8 cellular contexts compared by ENCODE assay signal in genomic region chr14:23929822-23930294, GRCh38. TPM values are rescaled to one million over a fixed set of nuclear protein-coding genes. Genes with fewer than 3 reads are reported as not detected.
A peak's percentile ranks its signal among the peaks of the same experiment; 100 is the strongest.
DNase-seq lines count a peak whose midpoint lies in the region; ATAC-seq, FAIRE-seq and TF ChIP-seq lines count a peak whose summit lies in the region.

No MANE protein-coding gene starts in this region.

- H3K36me3 ChIP-seq in Loucy (ENCODE audit: insufficient read depth, low read length), result no peaks in the 10 kb centered on the region

- no peaks in the 10 kb centered on the region for H3K79me2 ChIP-seq in Loucy (ENCODE audit: insufficient read depth, low read length)

- no peaks in the 10 kb centered on the region for H4K20me1 ChIP-seq in Loucy (ENCODE audit: insufficient read depth, low read length, poor library complexity, severe bottlenecking)

- no peaks in the 10 kb centered on the region for H3K9me3 ChIP-seq in Loucy (ENCODE audit: insufficient read depth, low read depth, low read length)
- no peaks in the 10 kb centered on the region for H3K9me3 ChIP-seq in right cardiac atrium (ENCODE audit: control insufficient read depth, low read length)

- peak; percentile 91 for FAIRE-seq in GM12891 (lab: Jason Lieb, UNC)

- no peak overlapping the region for H3K4me2 ChIP-seq in Loucy (ENCODE audit: low read depth, low read length, poor library complexity, severe bottlenecking)

- DNase-seq in GM12891 (ENCODE audit: insufficient read length, low spot score) (peak; percentile 77), T-helper 22 cell (ENCODE audit: low read depth) (peak; percentile 46), anterior cingulate cortex (lab: John Stamatoyannopoulos, UW) (peak in 54 of 58 donors; percentile 14 to 90 (median 55)), right cardiac atrium (peak; percentile 83 to 90 (median 85)), sciatic nerve (ENCODE audit: low spot score) (peak; percentile 89)

- H3K4me1 ChIP-seq in Loucy (ENCODE audit: insufficient read depth, low read length, poor library complexity, severe bottlenecking), result no peaks in the 10 kb centered on the region
- H3K4me1 ChIP-seq in right cardiac atrium (ENCODE audit: control insufficient read depth, insufficient read depth, low read length), result no peaks in the 10 kb centered on the region

- 8% methylated on average over 3 of the region's 3 CpGs for WGBS in right cardiac atrium

- no peak overlapping the region for H3K27ac ChIP-seq in 22Rv1
- H3K27ac ChIP-seq in right cardiac atrium (ENCODE audit: low read length), result no peak overlapping the region

- intact Hi-C loops in right cardiac atrium (cut with DNase I) (loop anchor here (2.0 to 10.0 kb wide), 3 partner anchors 295 to 298 kb away; partner anchors contain the start of gene DHRS2 (in 1 of the 4)), sciatic nerve (cut with DNase I) (no loop called here)

- H2AFZ ChIP-seq in Loucy (ENCODE audit: low read length), result 0 out of 2 replicates have a peak overlapping the region, but pooled peaks have one; percentile 22

- H3K4me3 ChIP-seq in Loucy (ENCODE audit: low read length, poor library complexity, severe bottlenecking) (no peak overlapping the region), right cardiac atrium (ENCODE audit: low read length) (no peak overlapping the region)

- TF ChIP-seq CTCF in 22Rv1 (IDR thresholded peaks at IDR 0.05) (peak; percentile 87), Loucy (conservative IDR thresholded peaks at IDR 0.05; ENCODE audit: low read length) (peak; percentile 94)

- H3K9me2 ChIP-seq in Loucy (replicated peaks; ENCODE audit: low read depth, low read length), result no peaks in the 10 kb centered on the region

- H3K9ac ChIP-seq in Loucy (ENCODE audit: low read depth, low read length, poor library complexity, severe bottlenecking), result no peak overlapping the region

- H3F3A ChIP-seq in Loucy (ENCODE audit: low read depth), result no peaks in the 10 kb centered on the region

- ATAC-seq in right cardiac atrium (peak; percentile 81 to 88), sciatic nerve (peak; percentile 91), HG03108 (IDR thresholded peaks at IDR 0.05; ENCODE audit: unreplicated experiment) (no peak)

- TF ChIP-seq POLR2A in GM12891 (IDR thresholded peaks at IDR 0.05; ENCODE audit: low read depth, low read length), result no peak

- H3K27me3 ChIP-seq in Loucy (ENCODE audit: insufficient read depth, low read length, poor library complexity, severe bottlenecking) (no peaks in the 10 kb centered on the region), right cardiac atrium (ENCODE audit: control insufficient read depth, insufficient read depth) (no peaks in the 10 kb centered on the region)

TF ChIP-seq in GM12891, 5 proteins besides CTCF, POLR2A, EP300 and RAD21:
- TF ChIP-seq TAF1 (IDR thresholded peaks at IDR 0.05; ENCODE audit: low read depth, low read length) (no peak), PAX5 (IDR thresholded peaks at IDR 0.05; ENCODE audit: insufficient read depth, low read length, severe bottlenecking) (no peak), SPI1 (IDR thresholded peaks at IDR 0.05; ENCODE audit: low read depth, low read length) (no peak), POLR2AphosphoS5 (IDR thresholded peaks at IDR 0.05; ENCODE audit: low read depth, low read length) (no peak), POU2F2 (IDR thresholded peaks at IDR 0.05; ENCODE audit: low read depth, low read length) (no peak)

RNA-seq across cellular contexts. Expression of gene DHRS4, which starts 23.7 kb away (rescaled TPM):
- polyA plus RNA-seq in GM12891 (2012; ENCODE audit: low read depth, missing spikeins), result 20.2 TPM
- 10 to 100 TPM; 19.9 to 27.9 (median 26.0) TPM for total RNA-seq in right cardiac atrium
- polyA plus RNA-seq in right cardiac atrium, result 52.7 TPM
- 24.3 TPM for total RNA-seq in sciatic nerve

RNA-seq across cellular contexts. Expression of gene DHRS4L2, which starts 58.9 kb away (rescaled TPM):
- 12.0 TPM for polyA plus RNA-seq in GM12891 (2012; ENCODE audit: low read depth, missing spikeins)
- total RNA-seq in right cardiac atrium (10 to 100 TPM; 15.5 to 23.6 (median 20.5) TPM), sciatic nerve (23.0 TPM)
- 44.2 TPM for polyA plus RNA-seq in right cardiac atrium
